In genomic region chr12:50749459-50749882, GRCh38 we compare ENCODE assay signal across 17 cellular contexts.
"Had no signal": no experiment of that assay in that cellular context is flagged by ENCODE, and none has a peak within 500 bp of the region (broad histone marks: within the 10 kb centered on the region; RNA-seq: fewer than 3 reads in every experiment).

No MANE protein-coding gene starts in this region.

- H3K27ac Mint-ChIP-seq: nephron; T-helper 2 cell treated with Interferon-gamma antibody and Interleukin-4, amounts not matched to agents 5 μg/mL and 100 μg/mL, for 36 hours had no signal

- H3K27me3 ChIP-seq: breast epithelium, esophagus muscularis mucosa, heart left ventricle, sigmoid colon, stomach, vagina had no signal

- DNase-seq: activated CD4-positive, alpha-beta T cell treated with anti-CD3 and anti-CD28 coated beads for 4 hours; activated T-cell treated with anti-CD3 and anti-CD28 coated beads for 4 hours; anterior cingulate cortex; foreskin melanocyte; heart left ventricle; sigmoid colon; stimulated activated CD4-positive, alpha-beta T cell treated with anti-CD3 and anti-CD28 coated beads, Interleukin-4, amount 100 ng/mL, for 1 hour; stomach had no signal

- ATAC-seq: activated naive CD4-positive, alpha-beta T cell treated with anti-CD3 and anti-CD28 coated beads, Interleukin-2, amount 50 U/mL, for 72 hours; left lobe of liver had no signal

- H3K4me1 ChIP-seq: breast epithelium, prostate gland, stomach, vagina had no signal

- H3K9me3 Mint-ChIP-seq: activated naive CD4-positive, alpha-beta T cell treated with anti-CD3 and anti-CD28 coated beads, Interleukin-2, amount 50 U/mL, for 72 hours; nephron; T-helper 2 cell treated with Interferon-gamma antibody and Interleukin-4, amounts not matched to agents 5 μg/mL and 100 μg/mL, for 36 hours had no signal

- H3K36me3 ChIP-seq: breast epithelium, prostate gland had no signal

- H3K4me3 ChIP-seq: breast epithelium, esophagus muscularis mucosa, heart left ventricle, prostate gland, sigmoid colon, stomach, vagina had no signal

- H3K4me3 Mint-ChIP-seq: nephron; T-helper 2 cell treated with Interferon-gamma antibody and Interleukin-4, amounts not matched to agents 5 μg/mL and 100 μg/mL, for 36 hours had no signal

- H3K27ac ChIP-seq: breast epithelium, esophagus muscularis mucosa, prostate gland, sigmoid colon, stomach, vagina, VCaP had no signal

- H3K9me3 ChIP-seq: breast epithelium, esophagus muscularis mucosa, heart left ventricle, prostate gland, sigmoid colon, stomach, vagina had no signal
